In the genomic region with DNA sequence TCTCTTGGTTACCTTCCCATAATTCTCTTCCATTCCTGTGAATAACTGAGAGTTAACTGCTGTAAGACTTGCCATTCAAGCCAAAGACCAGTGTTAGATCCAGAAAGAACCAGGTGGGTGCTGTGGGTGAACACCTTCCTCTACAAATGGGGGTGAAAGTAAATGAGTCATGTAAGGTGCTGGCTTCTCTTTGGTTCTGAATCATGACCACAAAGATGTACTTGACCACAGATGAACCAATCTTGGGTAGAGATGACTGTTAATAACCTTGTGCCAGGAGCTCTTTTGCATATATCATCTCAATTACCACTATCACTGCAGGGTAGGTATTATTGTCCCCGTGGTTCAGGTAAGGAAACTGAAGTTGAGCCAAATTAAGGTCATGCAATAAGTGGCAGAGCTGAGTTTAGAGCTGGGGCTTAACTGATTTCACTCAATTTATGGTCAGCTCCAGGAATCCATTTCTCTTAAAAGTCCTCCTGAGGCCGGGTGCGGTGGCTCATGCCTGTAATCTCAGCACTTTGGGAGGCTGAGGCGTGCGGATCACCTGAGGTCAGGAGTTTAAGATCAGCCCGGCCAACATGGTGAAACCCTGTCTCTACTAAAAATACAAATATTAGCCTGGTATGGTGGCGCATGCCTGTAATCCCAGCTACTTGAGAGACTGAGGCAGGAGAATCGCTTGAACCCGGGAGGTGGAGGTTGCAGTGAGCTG, we compare ENCODE assay signal across 10 cellular contexts.
A peak's percentile ranks its signal among the peaks of the same experiment; 100 is the strongest.
DNase-seq lines count a peak whose midpoint lies in the region; ATAC-seq and TF ChIP-seq lines count a peak whose summit lies in the region.
"Had no signal": no experiment of that assay in that cellular context is flagged by ENCODE, and none has a peak within 500 bp of the region (broad histone marks: within the 10 kb centered on the region; RNA-seq: fewer than 3 reads in every experiment).

No MANE protein-coding gene starts in this region.

- H3K36me3 Mint-ChIP-seq in activated CD4-positive, alpha-beta T cell treated with anti-CD3 and anti-CD28 coated beads, Interleukin-2, amount 10 ng/mL, durations not matched to agents 7 days and 5 days (ENCODE audit: low read depth) = peaks cover 9% of the 10 kb centered on the region
- no peaks in the 10 kb centered on the region for H3K36me3 Mint-ChIP-seq in GM23338 (ENCODE audit: low read depth)

- WGBS in tibial nerve, 2 donors = 93 to 94% methylated on average over 9 of the region's 9 CpGs
- WGBS in testis, 2 donors = 93% methylated on average over 9 of the region's 9 CpGs

- TF ChIP-seq CTCF in GM23338 (conservative IDR thresholded peaks at IDR 0.05; ENCODE audit: low read depth in 2 of 2) (no peak), osteoblast (IDR thresholded peaks at IDR 0.05; ENCODE audit: extremely low read depth, low read depth, low read length) (no peak), tibial nerve (IDR thresholded peaks at IDR 0.05) (no peak), testis (IDR thresholded peaks at IDR 0.05) (no peak)

- no peak overlapping the region for H3K4me3 ChIP-seq in GM23338
- H3K4me3 ChIP-seq in osteoblast (ENCODE audit: insufficient read depth, low read length) = no peak overlapping the region
- H3K4me3 ChIP-seq in tibial nerve = no peak overlapping the region
- no peak overlapping the region for H3K4me3 ChIP-seq in testis

- H3K4me1 ChIP-seq in GM23338 (ENCODE audit: insufficient read depth) = 0 out of 2 replicates have a peak, but pooled peaks cover 4% of the 10 kb centered on the region
- no peaks in the 10 kb centered on the region for H3K4me1 ChIP-seq in osteoblast (ENCODE audit: insufficient read depth, low read length)
- H3K4me1 ChIP-seq in tibial nerve = no peaks in the 10 kb centered on the region
- no peaks in the 10 kb centered on the region for H3K4me1 ChIP-seq in testis

- H3K27me3 ChIP-seq in GM23338 (ENCODE audit: insufficient read depth) = no peaks in the 10 kb centered on the region
- no peaks in the 10 kb centered on the region for H3K27me3 ChIP-seq in osteoblast (ENCODE audit: insufficient read depth, low read length)
- no peaks in the 10 kb centered on the region for H3K27me3 ChIP-seq in tibial nerve
- H3K27me3 ChIP-seq in testis = no peaks in the 10 kb centered on the region

- peaks cover 5% of the 10 kb centered on the region; the same call in 1 of the 2 replicates for H3K9me2 ChIP-seq in GM23338 (ENCODE audit: insufficient read depth)

- H3K27ac ChIP-seq in GM23338 (ENCODE audit: low read depth) = no peak overlapping the region
- H3K27ac ChIP-seq in osteoblast (ENCODE audit: low read depth, low read length) = no peak overlapping the region
- no peak overlapping the region for H3K27ac ChIP-seq in tibial nerve
- no peak overlapping the region for H3K27ac ChIP-seq in testis

- POLR2A ChIA-PET in activated CD4-positive, alpha-beta T cell treated with anti-CD3 and anti-CD28 coated beads, Interleukin-2, amount 10 ng/mL, durations not matched to agents 7 days and 5 days (lab: Charles Lee) = no interaction called here

- no peak for TF ChIP-seq EP300 in tibial nerve (IDR thresholded peaks at IDR 0.05)

- H3K9me3 Mint-ChIP-seq in activated CD4-positive, alpha-beta T cell treated with anti-CD3 and anti-CD28 coated beads, Interleukin-2, amount 10 ng/mL, durations not matched to agents 7 days and 5 days = peaks cover 7% of the 10 kb centered on the region
- no peaks in the 10 kb centered on the region; the same call in 2 of the 3 replicates for H3K9me3 Mint-ChIP-seq in GM23338

- H3K36me3 ChIP-seq in GM23338 (ENCODE audit: insufficient read depth) (no peaks in the 10 kb centered on the region; the same call in 1 of the 2 replicates), osteoblast (ENCODE audit: insufficient read depth, low read length) (no peaks in the 10 kb centered on the region), tibial nerve (no peaks in the 10 kb centered on the region), testis (ENCODE audit: low read depth, missing control alignments) (no peaks in the 10 kb centered on the region)

- peaks cover 31% of the 10 kb centered on the region for H3K4me1 Mint-ChIP-seq in activated CD4-positive, alpha-beta T cell treated with anti-CD3 and anti-CD28 coated beads, Interleukin-2, amount 10 ng/mL, durations not matched to agents 7 days and 5 days
- H3K4me1 Mint-ChIP-seq in GM23338 = peaks cover 6% of the 10 kb centered on the region; the same call in 1 of the 3 replicates

- no peak for ATAC-seq in GM23338
- ATAC-seq: HCT116, Right ventricle myocardium inferior had no signal

- H3K4me2 ChIP-seq in GM23338 (no peak overlapping the region), osteoblast (ENCODE audit: insufficient read depth, low read length) (no peak overlapping the region)

- intact Hi-C loops in testis (cut with DNase I; ENCODE audit: low total_unique reads) = no loop called here

- peak overlapping the region; percentile 0 for H3K27ac Mint-ChIP-seq in activated CD4-positive, alpha-beta T cell treated with anti-CD3 and anti-CD28 coated beads, Interleukin-2, amount 10 ng/mL, durations not matched to agents 7 days and 5 days
- H3K27ac Mint-ChIP-seq in GM23338 = no peak overlapping the region

- DNase-seq in activated CD4-positive, alpha-beta T cell treated with anti-CD3 and anti-CD28 coated beads, Interleukin-2, amount 10 ng/mL, durations not matched to agents 7 days and 5 days = peak; percentile 32
- no peak for DNase-seq in activated CD4-positive, alpha-beta T cell treated with anti-CD3 and anti-CD28 coated beads for 4 hours
- no peak for DNase-seq in GM23338 (ENCODE audit: low spot score)
- DNase-seq in M059J (ENCODE audit: low read depth) = peak; percentile 3
- peak; percentile 29 for DNase-seq in osteoblast (ENCODE audit: insufficient read length, low spot score, missing footprints)
- no peak for DNase-seq in tibial nerve (ENCODE audit: low spot score in 2 of 2)
- DNase-seq in testis = no peak
- no peak for DNase-seq in NCI-H524 treated with DMSO at 0.1 percent for 48 hours (lab: John Stamatoyannopoulos, UW)

- H3K4me3 Mint-ChIP-seq in activated CD4-positive, alpha-beta T cell treated with anti-CD3 and anti-CD28 coated beads, Interleukin-2, amount 10 ng/mL, durations not matched to agents 7 days and 5 days = no peak overlapping the region
- H3K4me3 Mint-ChIP-seq in GM23338 = no peak overlapping the region

- CTCF ChIA-PET in activated CD4-positive, alpha-beta T cell treated with anti-CD3 and anti-CD28 coated beads, Interleukin-2, amount 10 ng/mL, durations not matched to agents 7 days and 5 days (lab: Charles Lee) = interaction anchor here (0.9 to 1.9 kb wide), 4 partner anchors 10 to 449 kb away, joined by 3 to 8 read pairs (median 5); no protein-coding TSS in a partner anchor

- no peaks in the 10 kb centered on the region for H3K79me2 ChIP-seq in GM23338 (replicated peaks; ENCODE audit: insufficient read depth)
- no peaks in the 10 kb centered on the region for H3K79me2 ChIP-seq in osteoblast (ENCODE audit: insufficient read depth, low read length)

- H2AFZ ChIP-seq in GM23338 (peak overlapping the region; percentile 87; the same call in 1 of the 2 replicates), osteoblast (ENCODE audit: low read length) (no peak overlapping the region)

- no peaks in the 10 kb centered on the region for H3F3A ChIP-seq in GM23338 (replicated peaks; ENCODE audit: low read depth)

- H3K9me3 ChIP-seq in osteoblast (ENCODE audit: low read depth, low read length) (no peaks in the 10 kb centered on the region), tibial nerve (peaks cover 0 to 7% (median 2%) of the 10 kb centered on the region in 4 donors), testis (no peaks in the 10 kb centered on the region)

- peaks cover 9% of the 10 kb centered on the region for H3K27me3 Mint-ChIP-seq in activated CD4-positive, alpha-beta T cell treated with anti-CD3 and anti-CD28 coated beads, Interleukin-2, amount 10 ng/mL, durations not matched to agents 7 days and 5 days
- H3K27me3 Mint-ChIP-seq in GM23338 (ENCODE audit: insufficient read depth, low read depth, poor library complexity) = no peaks in the 10 kb centered on the region

- no peak for TF ChIP-seq POLR2A in tibial nerve (IDR thresholded peaks at IDR 0.05)
- TF ChIP-seq POLR2A in testis (IDR thresholded peaks at IDR 0.05) = no peak

- H4K20me1 ChIP-seq in GM23338 (replicated peaks; ENCODE audit: insufficient read depth) = no peaks in the 10 kb centered on the region
- no peaks in the 10 kb centered on the region for H4K20me1 ChIP-seq in osteoblast (ENCODE audit: insufficient read depth, low read length)

Comparison
In these comparisons a context has a peak if more than half of its experiments do, and no peak if none do; other contexts are left out.
1. DNase-seq: peak in activated CD4-positive, alpha-beta T cell treated with anti-CD3 and anti-CD28 coated beads, Interleukin-2, amount 10 ng/mL, durations not matched to agents 7 days and 5 days (single experiment), M059J (single experiment) and osteoblast (single experiment); none in activated CD4-positive, alpha-beta T cell treated with anti-CD3 and anti-CD28 coated beads for 4 hours (0 of 2), GM23338 (single experiment), tibial nerve (0 of 2), testis (single experiment) and NCI-H524 treated with DMSO at 0.1 percent for 48 hours (single experiment).